16 cellular contexts compared by ENCODE assay signal in the genomic region with DNA sequence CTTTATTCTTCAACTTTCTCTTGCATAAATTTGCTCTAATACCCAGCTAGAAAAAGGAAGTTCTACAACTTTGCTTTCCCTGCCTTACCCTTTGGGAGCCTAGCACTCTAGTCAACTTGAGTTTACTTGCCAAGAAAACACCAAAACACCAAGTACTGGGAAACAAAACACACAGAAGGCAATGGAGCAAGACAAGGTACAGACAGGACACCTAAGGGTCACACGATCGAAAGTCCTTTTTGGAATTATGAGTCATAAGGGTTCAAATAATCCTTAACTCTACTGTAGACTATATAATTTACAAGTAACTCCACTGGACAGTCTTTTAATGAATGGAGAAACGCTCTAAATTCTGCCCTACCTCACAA. TPM values are rescaled to one million over a fixed set of nuclear protein-coding genes. Genes with fewer than 3 reads are reported as not detected.
DNase-seq lines count a peak whose midpoint lies in the region; ATAC-seq and TF ChIP-seq lines count a peak whose summit lies in the region.
"Had no signal": no experiment of that assay in that cellular context is flagged by ENCODE, and none has a peak within 500 bp of the region (broad histone marks: within the 10 kb centered on the region; RNA-seq: fewer than 3 reads in every experiment).

No MANE protein-coding gene starts in this region.

- H3K27ac ChIP-seq in BLaER1 treated with 17β-estradiol and CSF1 and Interleukin-3, amounts not matched to agents 10 nM and 100 nM = peak overlapping the region in 4 of 11 experiments; percentile 10 to 61 (median 40); a peak in 7 of 22 replicates
- H3K27ac ChIP-seq in HCT116 (ENCODE audit: low read depth, low read length) = peak overlapping the region; percentile 74

- intact Hi-C loops in HCT116 (cut with micrococcal nuclease) = loop anchor here (5.0 kb wide), 1 partner anchor 154 kb away; no protein-coding TSS in a partner anchor

- POLR2A ChIA-PET in HCT116 (lab: Charles Lee) = interaction anchor here (1.2 to 1.5 kb wide), 2 partner anchors 42 to 147 kb away, joined by 3 to 4 read pairs; no protein-coding TSS in a partner anchor

- H3K79me2 ChIP-seq in HCT116 (ENCODE audit: insufficient read depth, low read length) = no peaks in the 10 kb centered on the region

- no peaks in the 10 kb centered on the region for H3K9me3 ChIP-seq in BLaER1 treated with 17β-estradiol and CSF1 and Interleukin-3, amounts not matched to agents 10 nM and 100 nM (replicated peaks in 1 of 11)
- H3K9me3 ChIP-seq in HCT116 (ENCODE audit: control insufficient read depth in 1 of 2, insufficient read depth in 1 of 2, low read depth in 1 of 2, low read length in 2 of 2) = no peaks in the 10 kb centered on the region

- TF ChIP-seq CTCF in HCT116 (IDR thresholded peaks at IDR 0.05 in 2 of 3, conservative IDR thresholded peaks at IDR 0.05 in 1 of 3; ENCODE audit: borderline replicate concordance in 1 of 3, insufficient read depth in 1 of 3, low read depth in 2 of 3, low read length in 2 of 3) (no peak), mesothelial cell of epicardium (IDR thresholded peaks at IDR 0.05; ENCODE audit: unreplicated experiment) (no peak)

- CTCF ChIA-PET in HCT116 (lab: Charles Lee) = no interaction called here

- H3K4me2 ChIP-seq in BLaER1 treated with 17β-estradiol and CSF1 and Interleukin-3, amounts not matched to agents 10 nM and 100 nM = peak overlapping the region in 6 of 11 experiments; percentile 47 to 83 (median 66); a peak in 12 of 22 replicates
- H3K4me2 ChIP-seq in HCT116 (ENCODE audit: low read length) = peak overlapping the region; percentile 63

- peaks cover 15% of the 10 kb centered on the region for H3K36me3 Mint-ChIP-seq in mesothelial cell of epicardium

- H3K4me3 Mint-ChIP-seq in mesothelial cell of epicardium = no peak overlapping the region
- H3K4me3 Mint-ChIP-seq: activated CD4-positive, alpha-beta T cell treated with anti-CD3 and anti-CD28 coated beads for 36 hours; activated CD8-positive, alpha-beta memory T cell treated with anti-CD3 and anti-CD28 coated beads, Interleukin-2, amount 10 ng/mL, durations not matched to agents 7 days and 5 days; B cell had no signal

- no peak for TF ChIP-seq POLR2A in HCT116 (IDR thresholded peaks at IDR 0.05; ENCODE audit: borderline replicate concordance, extremely low read depth, insufficient read depth, insufficient read length)

- peaks cover 6 to 50% (median 32%) of the 10 kb centered on the region in 10 experiments; a peak in 17 of 20 replicates for H3K4me1 ChIP-seq in BLaER1 treated with 17β-estradiol and CSF1 and Interleukin-3, amounts not matched to agents 10 nM and 100 nM
- peaks cover 67 to 75% of the 10 kb centered on the region in 2 experiments for H3K4me1 ChIP-seq in HCT116 (ENCODE audit: control insufficient read depth in 1 of 2, insufficient read depth in 2 of 2, low read length in 2 of 2)

- H3K9ac ChIP-seq in BLaER1 treated with 17β-estradiol and CSF1 and Interleukin-3, amounts not matched to agents 10 nM and 100 nM = no peak overlapping the region
- peak overlapping the region; percentile 23; the same call in 1 of the 2 replicates for H3K9ac ChIP-seq in HCT116 (ENCODE audit: low read length)

- H2AFZ ChIP-seq in HCT116 (ENCODE audit: low read depth, low read length, poor library complexity, severe bottlenecking) = no peak overlapping the region

- RAD21 ChIA-PET in HCT116 (lab: Charles Lee; ENCODE audit: low non-redundant PET in 1 of 2, low total read pairs in 2 of 2, uncharacterized antibody in 2 of 2, unreplicated experiment in 2 of 2) = no interaction called here

- TF ChIP-seq RAD21 in HCT116 (IDR thresholded peaks at IDR 0.05; ENCODE audit: low read depth) = no peak

- DNase-seq in HCT116 (ENCODE audit: low read depth, low spot score) = no peak
- DNase-seq in mesothelial cell of epicardium (ENCODE audit: low spot score in 2 of 2, unreplicated experiment in 2 of 2) = no peak
- DNase-seq in COR-L47 (lab: John Stamatoyannopoulos, UW) = no peak
- DNase-seq in pons (ENCODE audit: low spot score) = no peak
- DNase-seq: activated CD8-positive, alpha-beta memory T cell treated with anti-CD3 and anti-CD28 coated beads, Interleukin-2, amount 10 ng/mL, durations not matched to agents 7 days and 5 days; amygdala; central memory CD4-positive, alpha-beta T cell; GDM1; NCI-H1694; NCI-H345; nucleus accumbens had no signal

- no peak overlapping the region for H3K4me3 ChIP-seq in BLaER1 treated with 17β-estradiol and CSF1 and Interleukin-3, amounts not matched to agents 10 nM and 100 nM
- H3K4me3 ChIP-seq in HCT116 (replicated peaks in 1 of 2; ENCODE audit: low read depth in 1 of 2, low read length in 2 of 2) = 0 out of 4 replicates have a peak overlapping the region, but pooled peaks of 1 of the 2 experiments have one; percentile 11

- no peaks in the 10 kb centered on the region for H3K9me3 Mint-ChIP-seq in mesothelial cell of epicardium

- no peaks in the 10 kb centered on the region for H3K27me3 Mint-ChIP-seq in mesothelial cell of epicardium (ENCODE audit: low read depth)
- H3K27me3 Mint-ChIP-seq: activated CD4-positive, alpha-beta T cell treated with anti-CD3 and anti-CD28 coated beads for 36 hours; activated CD8-positive, alpha-beta memory T cell treated with anti-CD3 and anti-CD28 coated beads, Interleukin-2, amount 10 ng/mL, durations not matched to agents 7 days and 5 days; B cell had no signal

- H3K9me2 ChIP-seq in HCT116 (ENCODE audit: insufficient read depth) = no peaks in the 10 kb centered on the region

- no peaks in the 10 kb centered on the region for H3K27me3 ChIP-seq in BLaER1 treated with 17β-estradiol and CSF1 and Interleukin-3, amounts not matched to agents 10 nM and 100 nM
- H3K27me3 ChIP-seq in HCT116 (ENCODE audit: insufficient read depth, low read length) = no peaks in the 10 kb centered on the region

- peaks cover 28% of the 10 kb centered on the region for H3K4me1 Mint-ChIP-seq in mesothelial cell of epicardium

- BruUV-seq in HCT116 (replicated peaks; lab: Mats Ljungman, UMichigan) = no TSS peak

- H4K20me1 ChIP-seq in BLaER1 treated with 17β-estradiol and CSF1 and Interleukin-3, amounts not matched to agents 10 nM and 100 nM = no peaks in the 10 kb centered on the region; a peak in 1 of 22 replicates
- no peaks in the 10 kb centered on the region for H4K20me1 ChIP-seq in HCT116 (ENCODE audit: insufficient read depth)

- ATAC-seq in HCT116 (no peak), SK-N-SH treated with all-trans-retinoic acid at 6 μM for 48 hours (peak; percentile 20), GM21526 (IDR thresholded peaks at IDR 0.05; ENCODE audit: low FRiP score, unreplicated experiment) (no peak)

- peak overlapping the region; percentile 71 for H3K27ac Mint-ChIP-seq in mesothelial cell of epicardium
- H3K27ac Mint-ChIP-seq: activated CD4-positive, alpha-beta T cell treated with anti-CD3 and anti-CD28 coated beads for 36 hours; activated CD8-positive, alpha-beta memory T cell treated with anti-CD3 and anti-CD28 coated beads, Interleukin-2, amount 10 ng/mL, durations not matched to agents 7 days and 5 days had no signal

- H3K36me3 ChIP-seq in BLaER1 treated with 17β-estradiol and CSF1 and Interleukin-3, amounts not matched to agents 10 nM and 100 nM = peaks cover under 1 to 49% (median 20%) of the 10 kb centered on the region in 11 experiments; a peak in 21 of 22 replicates
- H3K36me3 ChIP-seq in HCT116 (ENCODE audit: control insufficient read depth in 1 of 2, insufficient read depth in 2 of 2, low read length in 2 of 2) = no peaks in the 10 kb centered on the region

TF ChIP-seq in HCT116, 20 proteins besides CTCF, POLR2A, EP300 and RAD21:
- TF ChIP-seq ZNF274 (IDR thresholded peaks at IDR 0.05; ENCODE audit: low read depth, low read length) = no peak
- TF ChIP-seq EGR1 (IDR thresholded peaks at IDR 0.05; ENCODE audit: low read depth) = no peak
- TF ChIP-seq EZH2phosphoT487 (IDR thresholded peaks at IDR 0.05; ENCODE audit: borderline replicate concordance) = no peak
- TF ChIP-seq CEBPB (IDR thresholded peaks at IDR 0.05; ENCODE audit: low read depth) = no peak
- no peak for TF ChIP-seq SP1 (IDR thresholded peaks at IDR 0.05; ENCODE audit: low read depth)
- no peak for TF ChIP-seq ELF1 (IDR thresholded peaks at IDR 0.05; ENCODE audit: borderline replicate concordance, low read depth)
- no peak for TF ChIP-seq TCF7L2 (IDR thresholded peaks at IDR 0.05; ENCODE audit: borderline replicate concordance, extremely low read depth, insufficient read depth, insufficient read length)
- TF ChIP-seq SRF (IDR thresholded peaks at IDR 0.05; ENCODE audit: low read depth) = no peak

TF ChIP-seq in SK-N-SH treated with all-trans-retinoic acid at 6 μM for 48 hours, 23 proteins besides CTCF, POLR2A, EP300 and RAD21:
- TF ChIP-seq, protein P1, sequence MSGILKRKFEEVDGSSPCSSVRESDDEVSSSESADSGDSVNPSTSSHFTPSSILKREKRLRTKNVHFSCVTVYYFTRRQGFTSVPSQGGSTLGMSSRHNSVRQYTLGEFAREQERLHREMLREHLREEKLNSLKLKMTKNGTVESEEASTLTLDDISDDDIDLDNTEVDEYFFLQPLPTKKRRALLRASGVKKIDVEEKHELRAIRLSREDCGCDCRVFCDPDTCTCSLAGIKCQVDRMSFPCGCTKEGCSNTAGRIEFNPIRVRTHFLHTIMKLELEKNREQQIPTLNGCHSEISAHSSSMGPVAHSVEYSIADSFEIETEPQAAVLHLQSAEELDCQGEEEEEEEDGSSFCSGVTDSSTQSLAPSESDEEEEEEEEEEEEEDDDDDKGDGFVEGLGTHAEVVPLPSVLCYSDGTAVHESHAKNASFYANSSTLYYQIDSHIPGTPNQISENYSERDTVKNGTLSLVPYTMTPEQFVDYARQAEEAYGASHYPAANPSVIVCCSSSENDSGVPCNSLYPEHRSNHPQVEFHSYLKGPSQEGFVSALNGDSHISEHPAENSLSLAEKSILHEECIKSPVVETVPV (CRISPR knock-in tag; IDR thresholded peaks at IDR 0.05) = no peak

RNA-seq across cellular contexts. Expression of a gene that starts 42.6 kb away (rescaled TPM):
- total RNA-seq in HCT116 (2021; ENCODE audit: unreplicated experiment) = 71.1 TPM
- 64.1 and 72.3 TPM in 2 replicates for polyA plus RNA-seq in HCT116 (2012)
- total RNA-seq in mesothelial cell of epicardium = 74.3 to 80.5 TPM (median 78.7 TPM) in 3 replicates

RNA-seq across cellular contexts. Expression of a gene that starts 42.8 kb away (rescaled TPM):
- total RNA-seq in HCT116 (2021; ENCODE audit: unreplicated experiment) (34.5 TPM), mesothelial cell of epicardium (35.2 to 36.6 TPM (median 36.4 TPM) in 3 replicates)
- polyA plus RNA-seq in HCT116 (2012) = 21.8 and 28.4 TPM in 2 replicates
